21 cellular contexts compared by ENCODE assay signal in the genomic region with DNA sequence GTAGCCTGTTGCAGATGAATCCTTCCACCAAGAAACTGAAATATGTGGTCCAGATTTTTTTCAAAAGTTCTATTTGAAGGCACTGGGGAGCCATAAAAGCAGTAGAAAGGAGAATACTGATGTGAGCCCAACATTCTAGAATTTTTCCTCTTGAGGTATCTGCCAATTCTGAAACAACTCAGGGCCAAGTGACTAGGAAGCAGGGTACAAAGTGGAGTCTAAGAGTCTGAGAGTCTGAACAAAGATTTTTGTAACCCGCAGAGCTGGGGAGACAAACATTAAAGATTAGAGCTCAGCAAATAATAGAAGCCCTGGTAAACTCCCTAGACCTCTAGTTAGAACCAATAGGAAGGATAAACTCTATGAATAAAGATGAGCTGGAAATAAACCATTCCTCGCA.
"Had no signal": no experiment of that assay in that cellular context is flagged by ENCODE, and none has a peak within 500 bp of the region (broad histone marks: within the 10 kb centered on the region; RNA-seq: fewer than 3 reads in every experiment).

No MANE protein-coding gene starts in this region.

- ATAC-seq: activated T-cell treated with anti-CD3 and anti-CD28 coated beads, Interleukin-2, amount 50 U/mL, for 4 hours had no signal

- H3K27me3 ChIP-seq: breast epithelium had no signal

- H3K4me3 ChIP-seq: breast epithelium, MG63 had no signal

- H3K27ac ChIP-seq: breast epithelium had no signal

- H3K9me3 ChIP-seq: breast epithelium, MG63 had no signal

- H3K36me3 ChIP-seq: breast epithelium, MG63 had no signal

- DNase-seq: activated B cell treated with CpG ODN at 0.5 μM for 24 hours; activated CD4-positive, alpha-beta memory T cell treated with anti-CD3 and anti-CD28 coated beads for 36 hours; activated CD4-positive, alpha-beta T cell treated with anti-CD3 and anti-CD28 coated beads, Interleukin-2, amount 10 ng/mL, durations not matched to agents 7 days and 5 days; activated CD8-positive, alpha-beta memory T cell treated with anti-CD3 and anti-CD28 coated beads for 24 hours; activated effector memory CD4-positive, alpha-beta T cell treated with anti-CD3 and anti-CD28 coated beads, Interleukin-2, amount 50 U/mL, for 16 hours; activated naive CD4-positive, alpha-beta T cell treated with anti-CD3 and anti-CD28 coated beads for 36 hours; activated T-cell treated with anti-CD3 and anti-CD28 coated beads, Interleukin-2, amount 50 U/mL, for 4 hours; MG63; MV-4-11; NCI-H1092 treated with DMSO at 0.1 percent for 48 hours; NCI-H1417 treated with DMSO at 0.1 percent for 48 hours; NCI-H1694 treated with DMSO at 0.1 percent for 48 hours; NCI-H2029 treated with DMSO at 0.1 percent for 48 hours; NCI-H345; NCI-H510A; NCI-H526 treated with DMSO at 0.1 percent for 48 hours; NCI-H82; SIG-M5; T-helper 2 cell; T1000 had no signal

- H3K4me1 ChIP-seq: breast epithelium had no signal
